ENCODE assay signal across 2 cellular contexts in genomic region chr21:43760391-43760958, GRCh38.
A peak's percentile ranks its signal among the peaks of the same experiment; 100 is the strongest.
TF ChIP-seq lines count a peak whose summit lies in the region.

No MANE protein-coding gene starts in this region.

TF ChIP-seq in HEK293, 187 proteins besides CTCF, POLR2A, EP300 and RAD21:
- TF ChIP-seq ZIC2 (tag by site-specific recombination; IDR thresholded peaks at IDR 0.05) (peak; percentile 56), KLF8 (tag by site-specific recombination; IDR thresholded peaks at IDR 0.05) (no peak), ZNF501 (tag by site-specific recombination; IDR thresholded peaks at IDR 0.05) (no peak), ZNF404 (tag by site-specific recombination; IDR thresholded peaks at IDR 0.05) (no peak)

TF ChIP-seq in K562, 482 proteins besides CTCF, POLR2A, EP300 and RAD21:
- no peak for TF ChIP-seq ZNF384 (IDR thresholded peaks at IDR 0.05; ENCODE audit: low read depth, low read length)
- TF ChIP-seq RERE (CRISPR knock-in tag; IDR thresholded peaks at IDR 0.05; ENCODE audit: borderline replicate concordance): no peak
- peak; percentile 69 for TF ChIP-seq ZBTB33 (CRISPR knock-in tag; IDR thresholded peaks at IDR 0.05)
- TF ChIP-seq ZNF445 (CRISPR knock-in tag; IDR thresholded peaks at IDR 0.05; ENCODE audit: low read depth): no peak
- TF ChIP-seq ARNT (IDR thresholded peaks at IDR 0.05): no peak
- TF ChIP-seq CREB3 (tag; conservative IDR thresholded peaks at IDR 0.05; ENCODE audit: low read depth): no peak
- 0 out of 2 replicates have a peak, but pooled peaks have one; percentile 19 for TF ChIP-seq STAG1 (CRISPR knock-in tag; IDR thresholded peaks at IDR 0.05; ENCODE audit: borderline replicate concordance)
- TF ChIP-seq CHAMP1 (IDR thresholded peaks at IDR 0.05): no peak
- no peak for TF ChIP-seq GABPB1 (CRISPR knock-in tag; IDR thresholded peaks at IDR 0.05)
- no peak for TF ChIP-seq MYBL2 (IDR thresholded peaks at IDR 0.05; ENCODE audit: low read depth)
- TF ChIP-seq MYBL2 (CRISPR knock-in tag; IDR thresholded peaks at IDR 0.05; ENCODE audit: borderline replicate concordance): 0 out of 2 replicates have a peak, but pooled peaks have one; percentile 38
- TF ChIP-seq HBP1 (CRISPR knock-in tag; IDR thresholded peaks at IDR 0.05): no peak
- TF ChIP-seq RBM34 (IDR thresholded peaks at IDR 0.05; ENCODE audit: borderline replicate concordance, insufficient read depth, low read length): no peak
- no peak for TF ChIP-seq MYNN (IDR thresholded peaks at IDR 0.05)
- TF ChIP-seq MYNN (CRISPR knock-in tag; IDR thresholded peaks at IDR 0.05): no peak
- TF ChIP-seq SIN3B (IDR thresholded peaks at IDR 0.05; ENCODE audit: low read depth): no peak
- no peak for TF ChIP-seq PHB2 (IDR thresholded peaks at IDR 0.05; ENCODE audit: low read depth)
- TF ChIP-seq ZNF655 (CRISPR knock-in tag; IDR thresholded peaks at IDR 0.05): no peak
- TF ChIP-seq ZNF311 (CRISPR knock-in tag; IDR thresholded peaks at IDR 0.05): no peak
